In genomic region chr5:175840050-175840841, GRCh38 we compare ENCODE assay signal across 10 cellular contexts. TPM values are rescaled to one million over a fixed set of nuclear protein-coding genes. Genes with fewer than 3 reads are reported as not detected.
DNase-seq lines count a peak whose midpoint lies in the region; ATAC-seq and TF ChIP-seq lines count a peak whose summit lies in the region.
"Had no signal": no experiment of that assay in that cellular context is flagged by ENCODE, and none has a peak within 500 bp of the region (broad histone marks: within the 10 kb centered on the region; RNA-seq: fewer than 3 reads in every experiment).

No MANE protein-coding gene starts in this region.

- H3K36me3 Mint-ChIP-seq in neural crest cell (ENCODE audit: low read depth): no peaks in the 10 kb centered on the region

- no peaks in the 10 kb centered on the region for H3K79me2 ChIP-seq in DND-41 (ENCODE audit: insufficient read depth, low read length)

- no peaks in the 10 kb centered on the region for H3K27me3 Mint-ChIP-seq in neural crest cell (ENCODE audit: low read depth)

- no peaks in the 10 kb centered on the region for H3K9me3 ChIP-seq in DND-41 (ENCODE audit: insufficient read depth, low read length, severe bottlenecking)

- TF ChIP-seq CTCF in DND-41 (IDR thresholded peaks at IDR 0.05; ENCODE audit: borderline replicate concordance, extremely low read depth, low read length, poor library complexity, severe bottlenecking) (peak; percentile 83), neural crest cell (conservative IDR thresholded peaks at IDR 0.05) (peak; percentile 63)

- H2AFZ ChIP-seq in DND-41 (ENCODE audit: low read depth, low read length): no peak overlapping the region

- no peak overlapping the region for H3K27ac Mint-ChIP-seq in neural crest cell (ENCODE audit: unreplicated experiment)

- no peak for ATAC-seq in DND-41 (ENCODE audit: insufficient read depth, low read depth)
- ATAC-seq: left colon had no signal

- DNase-seq in DND-41: peak; percentile 24
- DNase-seq in Kasumi-1 (lab: John Stamatoyannopoulos, UW): peak; percentile 7 to 26
- peak; percentile 37 for DNase-seq in dermis blood vessel endothelial cell
- DNase-seq in neural crest cell (ENCODE audit: low read depth, low spot score): no peak
- DNase-seq in stimulated activated CD4-positive, alpha-beta T cell treated with anti-CD3 and anti-CD28 coated beads, Interleukin-2, amount 100 ng/mL, for 24 hours: no peak
- no peak for DNase-seq in cerebellum (ENCODE audit: low spot score)
- no peak for DNase-seq in inferior parietal cortex (ENCODE audit: extremely low spot score)
- DNase-seq in iPS-NIHi11 (ENCODE audit: low spot score): no peak
- DNase-seq: left colon, NCI-H2029 treated with DMSO at 0.1 percent for 48 hours had no signal

- H3K4me1 Mint-ChIP-seq in neural crest cell: no peaks in the 10 kb centered on the region

- H3K4me2 ChIP-seq in DND-41 (ENCODE audit: insufficient read depth, low read length): no peak overlapping the region

- no peaks in the 10 kb centered on the region for H3K36me3 ChIP-seq in DND-41 (ENCODE audit: insufficient read depth, low read length)

- no peaks in the 10 kb centered on the region for H3K4me1 ChIP-seq in DND-41 (ENCODE audit: insufficient read depth, low read length)

- no peak overlapping the region for H3K27ac ChIP-seq in DND-41 (ENCODE audit: low read length)

- no peak overlapping the region for H3K4me3 Mint-ChIP-seq in neural crest cell

- no peaks in the 10 kb centered on the region for H3K9me3 Mint-ChIP-seq in neural crest cell

- H3K4me3 ChIP-seq in DND-41 (ENCODE audit: low read depth in 1 of 2, low read length in 2 of 2): no peak overlapping the region

- H3K27me3 ChIP-seq in DND-41 (ENCODE audit: insufficient read depth, low read length, poor library complexity): no peaks in the 10 kb centered on the region

- no peak overlapping the region for H3K9ac ChIP-seq in DND-41 (ENCODE audit: low read depth, low read length)

- H4K20me1 ChIP-seq in DND-41 (ENCODE audit: insufficient read depth, low read length): no peaks in the 10 kb centered on the region; the same call in none of the 2 replicates

RNA-seq across cellular contexts. Expression of gene CPLX2, which starts 31.1 kb away (rescaled TPM):
- total RNA-seq in dermis blood vessel endothelial cell (not detected in 2 replicates), neural crest cell (9.4 and 9.9 TPM in 2 replicates), cerebellum (207 TPM)

Comparison
In these comparisons a context has a peak if more than half of its experiments do, and no peak if none do; other contexts are left out.
1. DNase-seq: peak in DND-41 (single experiment), Kasumi-1 (2 of 2) and dermis blood vessel endothelial cell (single experiment); none in neural crest cell (single experiment), stimulated activated CD4-positive, alpha-beta T cell treated with anti-CD3 and anti-CD28 coated beads, Interleukin-2, amount 100 ng/mL, for 24 hours (0 of 2), cerebellum (single experiment), inferior parietal cortex (single experiment) and iPS-NIHi11 (single experiment).
2. RNA of gene CPLX2, which starts 31.1 kb away (total RNA-seq): 207 TPM in cerebellum (single experiment); 9.4 to 9.9 TPM in neural crest cell and not detected in dermis blood vessel endothelial cell; every median in the first group is over 10 times any median in the second.